In the genomic region with DNA sequence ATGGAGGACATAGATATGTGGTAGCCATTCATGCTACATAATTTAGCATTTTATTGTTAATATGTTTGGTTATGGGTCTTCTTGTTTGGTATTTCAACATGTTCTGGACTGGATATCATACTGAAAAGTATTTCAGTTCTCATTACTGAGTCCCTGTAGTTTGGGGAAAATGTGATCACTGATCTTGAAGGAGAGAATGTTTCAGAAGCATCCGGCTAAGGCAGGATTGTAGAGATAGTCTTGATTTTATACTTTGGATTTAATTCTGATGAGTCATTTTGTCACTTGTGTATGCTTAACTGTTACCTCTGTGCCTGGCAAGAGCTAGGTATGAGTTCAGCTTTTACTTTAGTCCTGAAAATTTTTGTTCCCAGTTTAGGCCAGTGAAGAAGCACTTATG, we compare ENCODE assay signal across 8 cellular contexts. TPM values are rescaled to one million over a fixed set of nuclear protein-coding genes. Genes with fewer than 3 reads are reported as not detected.
DNase-seq lines count a peak whose midpoint lies in the region; ATAC-seq and TF ChIP-seq lines count a peak whose summit lies in the region.

No MANE protein-coding gene starts in this region.

- H3K9me3 Mint-ChIP-seq in activated CD8-positive, alpha-beta memory T cell treated with anti-CD3 and anti-CD28 coated beads, Interleukin-2, amount 10 ng/mL, durations not matched to agents 7 days and 5 days (ENCODE audit: low read depth): no peaks in the 10 kb centered on the region

- H3K36me3 Mint-ChIP-seq in activated CD8-positive, alpha-beta memory T cell treated with anti-CD3 and anti-CD28 coated beads, Interleukin-2, amount 10 ng/mL, durations not matched to agents 7 days and 5 days: peaks cover 66% of the 10 kb centered on the region

- peak overlapping the region; percentile 99 for H3K27ac Mint-ChIP-seq in activated CD8-positive, alpha-beta memory T cell treated with anti-CD3 and anti-CD28 coated beads, Interleukin-2, amount 10 ng/mL, durations not matched to agents 7 days and 5 days

- H3K4me3 Mint-ChIP-seq in activated CD8-positive, alpha-beta memory T cell treated with anti-CD3 and anti-CD28 coated beads, Interleukin-2, amount 10 ng/mL, durations not matched to agents 7 days and 5 days: peak overlapping the region; percentile 79

- H3K4me3 ChIP-seq in right lobe of liver (no peak overlapping the region), thyroid gland (replicated peaks in 1 of 3) (no peak overlapping the region)

- H3K36me3 ChIP-seq in right lobe of liver (no peaks in the 10 kb centered on the region), thyroid gland (no peaks in the 10 kb centered on the region)

- CTCF ChIA-PET in activated CD8-positive, alpha-beta memory T cell treated with anti-CD3 and anti-CD28 coated beads, Interleukin-2, amount 10 ng/mL, durations not matched to agents 7 days and 5 days (lab: Charles Lee): interaction anchor here (0.7 to 3.7 kb wide), 11 partner anchors 7 to 1400 kb away, joined by 3 to 39 read pairs (median 7); partner anchors contain the start of gene CHD2

- H3K9me3 ChIP-seq in right lobe of liver (no peaks in the 10 kb centered on the region), thyroid gland (no peaks in the 10 kb centered on the region)

- H3K27me3 ChIP-seq in right lobe of liver (no peaks in the 10 kb centered on the region), thyroid gland (no peaks in the 10 kb centered on the region)

- 5% methylated on average over 1 of the region's 1 CpG for WGBS in right lobe of liver (ENCODE audit: insufficient coverage, low coverage, low lambda C conversion rate, missing lambda C conversion rate)
- WGBS in thyroid gland, 2 donors: 33 to 44% methylated on average over 1 of the region's 1 CpG

- H3K27ac ChIP-seq in angular gyrus (ENCODE audit: low read depth, low read length) (peak overlapping the region; percentile 79), right lobe of liver (peak overlapping the region; percentile 93 to 99 (median 98)), thyroid gland (peak overlapping the region; percentile 93 to 100 (median 98))

- no peak for DNase-seq in activated CD8-positive, alpha-beta memory T cell treated with anti-CD3 and anti-CD28 coated beads, Interleukin-2, amount 10 ng/mL, durations not matched to agents 7 days and 5 days
- no peak for DNase-seq in activated CD8-positive, alpha-beta memory T cell treated with anti-CD3 and anti-CD28 coated beads for 24 hours
- DNase-seq in right lobe of liver: no peak
- no peak for DNase-seq in thyroid gland
- no peak for DNase-seq in NCI-H510A (lab: John Stamatoyannopoulos, UW)
- no peak for DNase-seq in inferior parietal cortex (ENCODE audit: extremely low spot score)

- peaks cover 72% of the 10 kb centered on the region for H3K4me1 Mint-ChIP-seq in activated CD8-positive, alpha-beta memory T cell treated with anti-CD3 and anti-CD28 coated beads, Interleukin-2, amount 10 ng/mL, durations not matched to agents 7 days and 5 days

- H3K4me1 ChIP-seq in right lobe of liver (peaks cover 0 to 64% (median 14%) of the 10 kb centered on the region in 4 donors), thyroid gland (peaks cover 72 to 74% of the 10 kb centered on the region in 2 donors)

- ATAC-seq in activated CD8-positive, alpha-beta memory T cell treated with anti-CD3 and anti-CD28 coated beads, Interleukin-2, amount 10 ng/mL, durations not matched to agents 7 days and 5 days: no peak
- ATAC-seq in right lobe of liver: peak in 1 of 4 donors; percentile 16
- ATAC-seq in HG02885 (IDR thresholded peaks at IDR 0.05; ENCODE audit: poor library complexity, unreplicated experiment): no peak

- intact Hi-C loops in right lobe of liver (cut with DNase I): no loop called here
- intact Hi-C loops in thyroid gland (cut with DNase I): no loop called here

- TF ChIP-seq CTCF in right lobe of liver (IDR thresholded peaks at IDR 0.05) (no peak), thyroid gland (IDR thresholded peaks at IDR 0.05) (no peak)

- TF ChIP-seq POLR2A in right lobe of liver (IDR thresholded peaks at IDR 0.05) (no peak), thyroid gland (IDR thresholded peaks at IDR 0.05) (no peak)

- no peaks in the 10 kb centered on the region for H3K27me3 Mint-ChIP-seq in activated CD8-positive, alpha-beta memory T cell treated with anti-CD3 and anti-CD28 coated beads, Interleukin-2, amount 10 ng/mL, durations not matched to agents 7 days and 5 days

RNA-seq across cellular contexts. Expression of gene CHD2, which starts 7.1 kb away (rescaled TPM):
- total RNA-seq in activated CD8-positive, alpha-beta memory T cell treated with anti-CD3 and anti-CD28 coated beads, Interleukin-2, amount 10 ng/mL, durations not matched to agents 7 days and 5 days: 100 to 1,000 TPM; 121 to 151 TPM
- 10 to 100 TPM; 41.4 to 65.0 (median 56.6) TPM for total RNA-seq in right lobe of liver
- 100 to 1,000 TPM; 149 to 299 (median 213) TPM for total RNA-seq in thyroid gland
